26 cellular contexts compared by ENCODE assay signal in genomic region chr9:117906763-117907162, GRCh38.
DNase-seq lines count a peak whose midpoint lies in the region; ATAC-seq, FAIRE-seq and TF ChIP-seq lines count a peak whose summit lies in the region.
"Had no signal": no experiment of that assay in that cellular context is flagged by ENCODE, and none has a peak within 500 bp of the region (broad histone marks: within the 10 kb centered on the region; RNA-seq: fewer than 3 reads in every experiment).

No MANE protein-coding gene starts in this region.

- no peak overlapping the region for H3K14ac ChIP-seq in IMR-90 (replicated peaks; ENCODE audit: low read depth, low read length)

- FAIRE-seq in A549 (lab: Jason Lieb, UNC) (no peak), K562 (lab: Jason Lieb, UNC) (no peak)
- FAIRE-seq: A204.1, GM12878, GM12892, GM18507 had no signal

- no peaks in the 10 kb centered on the region for H3K36me3 ChIP-seq in IMR-90 (ENCODE audit: control insufficient read depth, insufficient read depth, low read length)
- H3K36me3 ChIP-seq in K562 (ENCODE audit: control insufficient read depth, insufficient read depth, low read length) = no peaks in the 10 kb centered on the region
- H3K36me3 ChIP-seq: BE2C, BLaER1 had no signal

- POLR2A ChIA-PET in A549 (lab: Yijun Ruan, JAX) = no interaction called here
- POLR2A ChIA-PET in IMR-90 (lab: Charles Lee; ENCODE audit: unreplicated experiment) = no interaction called here
- POLR2A ChIA-PET in K562 (lab: Yijun Ruan, JAX) = no interaction called here

- no peak overlapping the region for H3K56ac ChIP-seq in IMR-90 (ENCODE audit: extremely low read depth, insufficient read depth, low read length)

- H2AFZ ChIP-seq in IMR-90 (replicated peaks; ENCODE audit: low read length, poor library complexity) (no peak overlapping the region), K562 (ENCODE audit: low read depth, low read length) (no peak overlapping the region)

- H3K23ac ChIP-seq in IMR-90 (ENCODE audit: low read depth, low read length) = no peak overlapping the region

- no peak overlapping the region for H4K91ac ChIP-seq in IMR-90 (ENCODE audit: insufficient read depth, low read depth, low read length)

- H2BK20ac ChIP-seq in IMR-90 (ENCODE audit: low read depth, low read length) = no peak overlapping the region

- H3K27ac ChIP-seq in A549 = no peak overlapping the region
- H3K27ac ChIP-seq in IMR-90 (ENCODE audit: insufficient read depth, low read length) = no peak overlapping the region
- H3K27ac ChIP-seq in K562 (ENCODE audit: extremely low read depth, low read depth, low read length) = no peak overlapping the region
- H3K27ac ChIP-seq: BLaER1 had no signal

- H3K79me2 ChIP-seq in K562 (ENCODE audit: control insufficient read depth, insufficient read depth, low read length) = no peaks in the 10 kb centered on the region

- H3K27me3 Mint-ChIP-seq in activated CD8-positive, alpha-beta memory T cell treated with anti-CD3 and anti-CD28 coated beads, Interleukin-2, amount 10 ng/mL, durations not matched to agents 7 days and 5 days = no peaks in the 10 kb centered on the region
- H3K27me3 Mint-ChIP-seq: CD4-positive, CD25-positive, alpha-beta regulatory T cell had no signal

- H3K27me3 ChIP-seq in IMR-90 (ENCODE audit: control insufficient read depth, insufficient read depth, low read length) (no peaks in the 10 kb centered on the region), K562 (ENCODE audit: control insufficient read depth in 2 of 2, insufficient read depth in 2 of 2, low read length in 2 of 2) (no peaks in the 10 kb centered on the region)
- H3K27me3 ChIP-seq: BE2C, BLaER1 had no signal

- ATAC-seq in A549 (no peak), IMR-90 (ENCODE audit: low read depth) (no peak), K562 (no peak), HG02623 (IDR thresholded peaks at IDR 0.05; ENCODE audit: unreplicated experiment) (no peak)
- no peak for ATAC-seq in activated CD8-positive, alpha-beta memory T cell treated with anti-CD3 and anti-CD28 coated beads, Interleukin-2, amount 10 ng/mL, durations not matched to agents 7 days and 5 days
- ATAC-seq: GM12878 had no signal

- no peak overlapping the region for H2AK5ac ChIP-seq in IMR-90 (ENCODE audit: low read depth, low read length)

- no peak overlapping the region for H3K4me3 Mint-ChIP-seq in activated CD8-positive, alpha-beta memory T cell treated with anti-CD3 and anti-CD28 coated beads, Interleukin-2, amount 10 ng/mL, durations not matched to agents 7 days and 5 days
- H3K4me3 Mint-ChIP-seq: CD14-positive monocyte; CD4-positive, alpha-beta memory T cell; CD4-positive, CD25-positive, alpha-beta regulatory T cell; CD8-positive, alpha-beta memory T cell had no signal

- peaks cover 11% of the 10 kb centered on the region for H3K9me3 Mint-ChIP-seq in activated CD8-positive, alpha-beta memory T cell treated with anti-CD3 and anti-CD28 coated beads, Interleukin-2, amount 10 ng/mL, durations not matched to agents 7 days and 5 days (ENCODE audit: low read depth)

- no peak overlapping the region for H2BK15ac ChIP-seq in IMR-90 (ENCODE audit: low read depth, low read length)

- no peaks in the 10 kb centered on the region for H4K20me1 ChIP-seq in IMR-90 (ENCODE audit: insufficient read depth, low read length)
- H4K20me1 ChIP-seq in K562 (replicated peaks; ENCODE audit: control insufficient read depth, insufficient read depth, low read length) = no peaks in the 10 kb centered on the region
- H4K20me1 ChIP-seq: BLaER1 had no signal

- no peak for TF ChIP-seq CTCF in A549 (IDR thresholded peaks at IDR 0.05)
- no peak for TF ChIP-seq CTCF in IMR-90 (conservative IDR thresholded peaks at IDR 0.05; ENCODE audit: low read depth, low read length)
- TF ChIP-seq CTCF in K562 (IDR thresholded peaks at IDR 0.05 in 2 of 3, conservative IDR thresholded peaks at IDR 0.05 in 1 of 3; ENCODE audit: insufficient read depth in 2 of 3, low read depth in 1 of 3, low read length in 3 of 3) = no peak

- no peak overlapping the region for H4K8ac ChIP-seq in IMR-90 (ENCODE audit: low read depth in 2 of 2, low read length in 2 of 2)

- CTCF ChIA-PET in A549 (lab: Yijun Ruan, JAX) (interaction anchor here (1.6 kb wide), 1 partner anchor 13 kb away, joined by 3 read pairs; no protein-coding TSS in a partner anchor), IMR-90 (lab: Yijun Ruan, JAX) (no interaction called here), K562 (lab: Yijun Ruan, JAX; ENCODE audit: low intra/inter-chr PET ratio) (no interaction called here)
- CTCF ChIA-PET in activated CD8-positive, alpha-beta memory T cell treated with anti-CD3 and anti-CD28 coated beads, Interleukin-2, amount 10 ng/mL, durations not matched to agents 7 days and 5 days (lab: Charles Lee) = no interaction called here

- no peak overlapping the region for H4K5ac ChIP-seq in IMR-90 (ENCODE audit: low read depth, low read length)

- TF ChIP-seq EP300 in A549 (IDR thresholded peaks at IDR 0.05) = no peak
- no peak for TF ChIP-seq EP300 in K562 (IDR thresholded peaks at IDR 0.05; ENCODE audit: low read length)

- H2BK120ac ChIP-seq in IMR-90 (ENCODE audit: low read depth, low read length) = no peak overlapping the region

- no peaks in the 10 kb centered on the region for H3K4me1 Mint-ChIP-seq in activated CD8-positive, alpha-beta memory T cell treated with anti-CD3 and anti-CD28 coated beads, Interleukin-2, amount 10 ng/mL, durations not matched to agents 7 days and 5 days
- H3K4me1 Mint-ChIP-seq: CD14-positive monocyte; CD4-positive, alpha-beta memory T cell; CD4-positive, CD25-positive, alpha-beta regulatory T cell; CD8-positive, alpha-beta memory T cell had no signal

- H3K4me3 ChIP-seq in A549 (no peak overlapping the region), IMR-90 (ENCODE audit: insufficient read depth, low read depth, low read length) (no peak overlapping the region), K562 (no peak overlapping the region)
- H3K4me3 ChIP-seq: BLaER1, GM12878 had no signal

- no peak overlapping the region for H3K27ac Mint-ChIP-seq in activated CD8-positive, alpha-beta memory T cell treated with anti-CD3 and anti-CD28 coated beads, Interleukin-2, amount 10 ng/mL, durations not matched to agents 7 days and 5 days
- H3K27ac Mint-ChIP-seq: CD14-positive monocyte; CD4-positive, alpha-beta memory T cell; CD4-positive, CD25-positive, alpha-beta regulatory T cell; CD8-positive, alpha-beta memory T cell had no signal

- H2BK5ac ChIP-seq in IMR-90 (ENCODE audit: low read depth, low read length, poor library complexity, severe bottlenecking) = no peak overlapping the region

- no peak for TF ChIP-seq RAD21 in A549 (conservative IDR thresholded peaks at IDR 0.05 in 1 of 2, IDR thresholded peaks at IDR 0.05 in 1 of 2)
- TF ChIP-seq RAD21 in IMR-90 (IDR thresholded peaks at IDR 0.05; ENCODE audit: low read length) = no peak
- no peak for TF ChIP-seq RAD21 in K562 (CRISPR knock-in tag; conservative IDR thresholded peaks at IDR 0.05 in 1 of 2, IDR thresholded peaks at IDR 0.05 in 1 of 2)

- BruUV-seq in IMR-90 (replicated peaks; lab: Mats Ljungman, UMichigan) (no TSS peak), K562 (replicated peaks; lab: Mats Ljungman, UMichigan) (no TSS peak)

- H3K4me1 ChIP-seq in A549 = no peaks in the 10 kb centered on the region
- H3K4me1 ChIP-seq in IMR-90 (ENCODE audit: control insufficient read depth, insufficient read depth, low read length) = no peaks in the 10 kb centered on the region
- no peaks in the 10 kb centered on the region for H3K4me1 ChIP-seq in K562 (replicated peaks in 1 of 2; ENCODE audit: control insufficient read depth in 2 of 2, insufficient read depth in 2 of 2, low read length in 2 of 2)
- H3K4me1 ChIP-seq: BE2C, BLaER1 had no signal

- in situ Hi-C loops in IMR-90 (cut with MboI; ENCODE audit: low sequenced_read_pairs) = no loop called here
- in situ Hi-C loops in K562 (cut with MboI) = no loop called here

- H3K9me1 ChIP-seq in IMR-90 (ENCODE audit: insufficient read depth, low read length) = no peaks in the 10 kb centered on the region
- H3K9me1 ChIP-seq in K562 (ENCODE audit: control insufficient read depth, insufficient read depth, low read length) = no peaks in the 10 kb centered on the region

- DNase-seq in A549 (ENCODE audit: low read depth in 1 of 2, low spot score in 1 of 2) (no peak), IMR-90 (no peak), K562 (ENCODE audit: extremely low read depth in 1 of 4, low spot score in 3 of 4) (no peak), NCI-H2029 treated with DMSO at 0.1 percent for 48 hours (lab: John Stamatoyannopoulos, UW) (no peak)
- no peak for DNase-seq in activated CD8-positive, alpha-beta memory T cell treated with anti-CD3 and anti-CD28 coated beads, Interleukin-2, amount 10 ng/mL, durations not matched to agents 7 days and 5 days
- DNase-seq: 8988T; BE2C; C1 segment of cervical spinal cord; CD4-positive, alpha-beta memory T cell; CD4-positive, CD25-positive, alpha-beta regulatory T cell; CD8-positive, alpha-beta memory T cell; COR-L47; DMS 273 treated with DMSO at 0.1 percent for 48 hours; DMS153; DMS53; DMS79; DND-41; EL; GDM1 had no signal

- no peaks in the 10 kb centered on the region for H3K79me1 ChIP-seq in IMR-90 (ENCODE audit: low read depth in 1 of 2, low read length in 2 of 2)

- H3K9me3 ChIP-seq in A549 (no peaks in the 10 kb centered on the region), IMR-90 (ENCODE audit: control insufficient read depth, insufficient read depth, low read length) (peaks cover 2% of the 10 kb centered on the region; the same call in 1 of the 2 replicates), K562 (replicated peaks; ENCODE audit: control insufficient read depth, insufficient read depth, low read depth, low read length) (no peaks in the 10 kb centered on the region; the same call in 1 of the 2 replicates)
- H3K9me3 ChIP-seq: BE2C had no signal

- intact Hi-C loops in IMR-90 (cut with micrococcal nuclease) = no loop called here
- intact Hi-C loops in K562 (cut with micrococcal nuclease) = no loop called here

- H3K4me2 ChIP-seq in A549 = no peak overlapping the region
- H3K4me2 ChIP-seq in IMR-90 (ENCODE audit: low read depth, low read length) = no peak overlapping the region
- H3K4me2 ChIP-seq in K562 (ENCODE audit: insufficient read depth, low read length) = no peak overlapping the region
- H3K4me2 ChIP-seq: BLaER1 had no signal

- H3K9ac ChIP-seq in IMR-90 (ENCODE audit: low read depth, low read length) (no peak overlapping the region), K562 (ENCODE audit: insufficient read depth in 1 of 2, low read depth in 2 of 2, low read length in 2 of 2) (no peak overlapping the region)
- H3K9ac ChIP-seq: BLaER1 had no signal

- H2AK9ac ChIP-seq in IMR-90 (replicated peaks; ENCODE audit: low read depth, low read length, poor library complexity) = no peak overlapping the region

- dilution Hi-C loops in IMR-90 (cut with HindIII; ENCODE audit: low sequenced_read_pairs, unreplicated experiment) = no loop called here

- TF ChIP-seq POLR2A in A549 (IDR thresholded peaks at IDR 0.05; ENCODE audit: low read length) = no peak
- TF ChIP-seq POLR2A in IMR-90 (IDR thresholded peaks at IDR 0.05; ENCODE audit: low read depth, low read length) = no peak
- TF ChIP-seq POLR2A in K562 (conservative IDR thresholded peaks at IDR 0.05) = no peak

- H3K36me3 Mint-ChIP-seq in activated CD8-positive, alpha-beta memory T cell treated with anti-CD3 and anti-CD28 coated beads, Interleukin-2, amount 10 ng/mL, durations not matched to agents 7 days and 5 days = no peaks in the 10 kb centered on the region
- H3K36me3 Mint-ChIP-seq: CD14-positive monocyte; CD4-positive, alpha-beta memory T cell; CD4-positive, CD25-positive, alpha-beta regulatory T cell had no signal

- under 1% methylated on average over 4 of the region's 4 CpGs for WGBS in A549 (ENCODE audit: missing lambda C conversion rate)
- WGBS in IMR-90 (ENCODE audit: extremely low coverage in 2 of 2, insufficient read length in 1 of 2), 2 experiments = no CpG with 5 or more reads among the region's 4 CpGs
- WGBS in K562 (ENCODE audit: insufficient coverage, low coverage, missing lambda C conversion rate) = 2% methylated on average over 4 of the region's 4 CpGs

- H3K18ac ChIP-seq in IMR-90 (ENCODE audit: low read depth, low read length) = no peak overlapping the region

- H3K4ac ChIP-seq in IMR-90 (ENCODE audit: low read depth, low read length) = no peak overlapping the region

Comparison
In these comparisons a context has a peak if more than half of its experiments do, and no peak if none do; other contexts are left out.
1. Of the 35 proteins assayed by ChIP-seq in both K562 and A549: peak only in K562: none; only in A549: MAFK; in both: none; in neither: 34.